ENCODE assay signal across 17 cellular contexts in the genomic region with DNA sequence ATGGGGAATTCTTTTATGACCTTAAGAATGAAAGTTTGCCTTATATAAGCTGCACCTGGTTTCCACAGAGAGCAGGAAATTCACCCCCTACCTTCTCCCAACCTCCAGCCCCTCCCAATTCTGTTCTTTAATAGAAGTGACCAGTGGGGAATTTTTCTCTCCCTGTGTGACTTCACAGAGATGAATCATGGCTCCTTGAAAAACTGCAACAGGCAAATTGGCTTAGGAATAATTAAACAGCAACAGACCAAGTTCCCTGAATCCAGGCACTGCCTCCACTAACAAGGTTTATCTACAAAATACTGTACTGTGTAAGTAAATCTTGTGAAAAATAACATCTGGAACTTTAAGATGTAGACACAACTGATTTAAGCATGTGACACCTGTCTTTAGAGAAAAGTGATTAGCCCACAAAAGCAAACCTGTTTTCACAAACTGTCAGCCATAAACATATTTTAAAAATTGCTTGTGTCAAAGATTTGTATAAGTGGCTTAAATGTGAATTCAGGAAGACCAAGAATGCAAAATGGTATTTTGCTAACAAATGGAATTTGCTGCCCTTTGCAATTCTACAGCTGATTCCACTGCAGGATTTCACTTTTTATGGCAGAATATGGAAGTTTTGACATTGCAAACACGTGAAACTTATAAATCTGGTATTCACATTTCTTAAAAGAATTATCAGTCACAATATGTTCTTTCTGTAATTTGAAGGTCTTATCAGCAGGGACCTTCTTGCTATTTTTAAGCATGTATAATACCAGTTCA. TPM values are rescaled to one million over a fixed set of nuclear protein-coding genes. Genes with fewer than 3 reads are reported as not detected.
DNase-seq lines count a peak whose midpoint lies in the region; ATAC-seq and TF ChIP-seq lines count a peak whose summit lies in the region.
"Had no signal": no experiment of that assay in that cellular context is flagged by ENCODE, and none has a peak within 500 bp of the region (broad histone marks: within the 10 kb centered on the region; RNA-seq: fewer than 3 reads in every experiment).

No MANE protein-coding gene starts in this region.

- in situ Hi-C loops in transverse colon (cut with MboI; ENCODE audit: low pct_ligation_motif_present in 1 of 4, low pct_unique_long_range_greater_than_20kb in 1 of 4, low sequenced_read_pairs in 3 of 4) = no loop called here

- CTCF ChIA-PET in Calu3 (lab: Charles Lee) = no interaction called here

- no peaks in the 10 kb centered on the region for H3K9me3 Mint-ChIP-seq in Calu3 (ENCODE audit: low read depth, unreplicated experiment)
- no peaks in the 10 kb centered on the region for H3K9me3 Mint-ChIP-seq in mesothelial cell of epicardium
- H3K9me3 Mint-ChIP-seq: IgD-negative memory B cell had no signal

- DNase-seq in Calu3 (peak; percentile 14), RPMI8226 (peak; percentile 11), mesothelial cell of epicardium (ENCODE audit: low spot score in 2 of 2, unreplicated experiment in 2 of 2) (no peak), midbrain (lab: John Stamatoyannopoulos, UW) (no peak), NAMALWA (ENCODE audit: low spot score) (no peak), germinal center (ENCODE audit: low spot score) (no peak), transverse colon (no peak)
- DNase-seq: GF-D8; NCI-H187; NK-92 treated with Interleukin-12 subunit alpha and Interleukin-12 subunit beta, amount 100 ng/mL, for 24 hours; stimulated activated CD4-positive, alpha-beta T cell treated with anti-CD3 and anti-CD28 coated beads, Interleukin-2, amount 100 ng/mL, for 48 hours; stimulated activated naive CD4-positive, alpha-beta T cell; SW 1271 had no signal

- H3K27ac ChIP-seq in transverse colon = peak overlapping the region in 2 of 4 donors; percentile 1 to 32
- H3K27ac ChIP-seq: BLaER1 treated with 17β-estradiol and CSF1 and Interleukin-3, amounts not matched to agents 10 nM and 100 nM had no signal

- BruUV-seq in Calu3 (replicated peaks; lab: Mats Ljungman, UMichigan) = no TSS peak

- no peak overlapping the region for H3K4me3 Mint-ChIP-seq in Calu3 (ENCODE audit: low read depth, unreplicated experiment)
- H3K4me3 Mint-ChIP-seq in mesothelial cell of epicardium = no peak overlapping the region
- H3K4me3 Mint-ChIP-seq: IgD-negative memory B cell had no signal

- peaks cover 0 to 39% (median 11%) of the 10 kb centered on the region in 4 donors for H3K4me1 ChIP-seq in transverse colon
- H3K4me1 ChIP-seq: BLaER1 treated with 17β-estradiol and CSF1 and Interleukin-3, amounts not matched to agents 10 nM and 100 nM had no signal

- TF ChIP-seq CTCF in Calu3 (IDR thresholded peaks at IDR 0.05; ENCODE audit: unreplicated experiment) (no peak), mesothelial cell of epicardium (IDR thresholded peaks at IDR 0.05; ENCODE audit: unreplicated experiment) (no peak), transverse colon (IDR thresholded peaks at IDR 0.05) (no peak)

- no peaks in the 10 kb centered on the region for H3K36me3 ChIP-seq in transverse colon

- peaks cover 27% of the 10 kb centered on the region for H3K4me1 Mint-ChIP-seq in Calu3 (ENCODE audit: low read depth, unreplicated experiment)
- peaks cover 43% of the 10 kb centered on the region for H3K4me1 Mint-ChIP-seq in mesothelial cell of epicardium

- no peak overlapping the region for H3K4me3 ChIP-seq in transverse colon
- H3K4me3 ChIP-seq: BLaER1 treated with 17β-estradiol and CSF1 and Interleukin-3, amounts not matched to agents 10 nM and 100 nM had no signal

- H3K9me3 ChIP-seq in transverse colon = no peaks in the 10 kb centered on the region
- H3K9me3 ChIP-seq: BLaER1 treated with 17β-estradiol and CSF1 and Interleukin-3, amounts not matched to agents 10 nM and 100 nM had no signal

- intact Hi-C loops in Calu3 (cut with micrococcal nuclease; ENCODE audit: unreplicated experiment) = no loop called here
- intact Hi-C loops in transverse colon (cut with DNase I; ENCODE audit: low total_unique reads) = no loop called here

- TF ChIP-seq EP300 in transverse colon (IDR thresholded peaks at IDR 0.05; ENCODE audit: low read depth) = no peak

- H3K27me3 Mint-ChIP-seq in Calu3 (ENCODE audit: unreplicated experiment) (no peaks in the 10 kb centered on the region), mesothelial cell of epicardium (ENCODE audit: low read depth) (no peaks in the 10 kb centered on the region)
- H3K27me3 Mint-ChIP-seq: IgD-negative memory B cell had no signal

- TF ChIP-seq POLR2A in transverse colon (IDR thresholded peaks at IDR 0.05) = no peak

- H3K36me3 Mint-ChIP-seq in Calu3 (ENCODE audit: insufficient read depth, unreplicated experiment) (no peaks in the 10 kb centered on the region), mesothelial cell of epicardium (peaks cover under 1% of the 10 kb centered on the region)

- no peak overlapping the region for H3K27ac Mint-ChIP-seq in Calu3 (ENCODE audit: unreplicated experiment)
- peak overlapping the region; percentile 51 for H3K27ac Mint-ChIP-seq in mesothelial cell of epicardium
- H3K27ac Mint-ChIP-seq: IgD-negative memory B cell had no signal

- no peaks in the 10 kb centered on the region for H3K27me3 ChIP-seq in transverse colon
- H3K27me3 ChIP-seq: BLaER1 treated with 17β-estradiol and CSF1 and Interleukin-3, amounts not matched to agents 10 nM and 100 nM had no signal

- WGBS in transverse colon (ENCODE audit: low coverage in 1 of 2), 2 donors = 62 to 73% methylated on average over 1 of the region's 1 CpG

- ATAC-seq in esophagus mucosa = peak; percentile 49
- ATAC-seq: activated CD4-positive, CD25-positive, alpha-beta regulatory T cell treated with anti-CD3 and anti-CD28 coated beads, Interleukin-2, amount 50 U/mL, for 24 hours had no signal

RNA-seq across cellular contexts. Expression of gene ALG14, which starts 54.0 kb away (rescaled TPM):
- total RNA-seq in Calu3 (2022) (5.8 and 7.0 TPM in 2 replicates), esophagus mucosa (4.6 TPM), mesothelial cell of epicardium (3.8 to 5.3 TPM (median 5.0 TPM) in 3 replicates), transverse colon (1 to 10 TPM in 3 of 4 donors, under 1 TPM in 1; 0.40 to 2.3 (median 2.2) TPM)

Comparison
In these comparisons a context has a peak if more than half of its experiments do, and no peak if none do; other contexts are left out.
1. DNase-seq: peak in Calu3 (single experiment) and RPMI8226 (single experiment); none in mesothelial cell of epicardium (0 of 2), midbrain (single experiment), NAMALWA (single experiment), germinal center (single experiment) and transverse colon (single experiment).